In the genomic region with DNA sequence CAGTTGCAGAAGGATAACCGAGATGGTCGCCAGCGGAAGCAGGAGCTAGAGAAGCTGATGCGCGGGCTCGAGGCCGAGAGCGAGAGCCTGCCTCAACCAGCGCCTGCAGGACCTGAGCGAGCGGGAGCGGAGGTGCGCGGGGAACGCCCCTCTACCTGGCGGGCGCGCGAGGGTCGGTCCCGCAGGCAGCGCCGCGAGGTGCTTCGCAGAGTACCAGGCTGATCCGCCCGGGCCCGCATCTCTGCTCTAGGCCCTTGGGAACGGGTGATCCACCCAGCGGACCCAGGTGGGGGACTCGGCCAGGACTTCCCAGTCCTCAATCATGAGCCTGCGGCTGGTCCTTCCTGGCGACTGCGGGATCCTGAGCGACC, we compare ENCODE assay signal across 8 cellular contexts.
DNase-seq lines count a peak whose midpoint lies in the region; ATAC-seq and TF ChIP-seq lines count a peak whose summit lies in the region.
"Not testable (repeated sequence)": the region's sequence is repeated elsewhere in the genome, so short reads cannot be mapped to it uniquely, and the experiment has no call there.

No MANE protein-coding gene starts in this region.

- H3K9me3 ChIP-seq in HAP-1; right atrium auricular region; neuronal stem cell (replicated peaks in 1 of 2; ENCODE audit: control insufficient read depth in 2 of 2, insufficient read depth in 1 of 2, low read depth in 1 of 2, low read length in 2 of 2): not testable (repeated sequence)

- not testable (repeated sequence) for H2BK15ac ChIP-seq in neuronal stem cell (ENCODE audit: low read length)

- TF ChIP-seq CTCF in WI38 (IDR thresholded peaks at IDR 0.05; ENCODE audit: low read depth, low read length); brain microvascular endothelial cell (IDR thresholded peaks at IDR 0.05; ENCODE audit: low read depth, low read length, missing control alignments); right atrium auricular region (IDR thresholded peaks at IDR 0.05); type B pancreatic cell (conservative IDR thresholded peaks at IDR 0.05): not testable (repeated sequence)

- not testable (repeated sequence) for H3K9ac ChIP-seq in neuronal stem cell (ENCODE audit: low read depth, low read length, poor library complexity)

- not testable (repeated sequence) for H4K8ac ChIP-seq in neuronal stem cell (ENCODE audit: low read depth, low read length)

- peak in 1 of 2 experiments; percentile 21 for DNase-seq in HAP-1 (ENCODE audit: low spot score in 2 of 2)
- not testable (repeated sequence) for DNase-seq in brain microvascular endothelial cell; right atrium auricular region (ENCODE audit: low spot score); neuronal stem cell (ENCODE audit: low spot score); type B pancreatic cell (ENCODE audit: extremely low spot score, unreplicated experiment)

- not testable (repeated sequence) for H3K14ac ChIP-seq in neuronal stem cell (ENCODE audit: low read length)

- in situ Hi-C loops in HAP-1 (cut with MboI; ENCODE audit: low sequenced_read_pairs); brain microvascular endothelial cell (cut with HindIII; ENCODE audit: low pct_ligation_motif_present, low sequenced_read_pairs): not testable (repeated sequence)

- not testable (repeated sequence) for H2BK120ac ChIP-seq in neuronal stem cell (ENCODE audit: low read depth, low read length)

- not testable (repeated sequence) for H2BK5ac ChIP-seq in neuronal stem cell (ENCODE audit: low read length)

- H3K9me3 Mint-ChIP-seq in type B pancreatic cell = not testable (repeated sequence)

- H4K91ac ChIP-seq in neuronal stem cell (ENCODE audit: low read depth, low read length, poor library complexity) = not testable (repeated sequence)

- not testable (repeated sequence) for H3K27ac ChIP-seq in brain microvascular endothelial cell
- H3K27ac ChIP-seq in right atrium auricular region = peak overlapping the region in 1 of 2 donors; percentile 56
- H3K27ac ChIP-seq in neuronal stem cell (replicated peaks; ENCODE audit: low read length) = peak overlapping the region; percentile 56

- peaks cover 18% of the 10 kb centered on the region for H3K27me3 Mint-ChIP-seq in type B pancreatic cell

- H3K4me1 Mint-ChIP-seq in type B pancreatic cell (ENCODE audit: unreplicated experiment) = not testable (repeated sequence)

- H3K4me1 ChIP-seq in HAP-1; right atrium auricular region; neuronal stem cell (ENCODE audit: control insufficient read depth in 2 of 2, insufficient read depth in 1 of 2, low read depth in 1 of 2, low read length in 2 of 2): not testable (repeated sequence)

- H3K4me2 ChIP-seq in neuronal stem cell (ENCODE audit: insufficient read depth, low read length, poor library complexity, severe bottlenecking) = peak overlapping the region; percentile 78

- H3K79me1 ChIP-seq in neuronal stem cell (ENCODE audit: low read depth, low read length) = not testable (repeated sequence)

- WGBS in neuronal stem cell (ENCODE audit: extremely low coverage in 2 of 2, insufficient read length in 2 of 2, insufficient replicate concordance in 1 of 2), 2 donors = no CpG with 5 or more reads among the region's 35 CpGs

- H3K27me3 ChIP-seq in HAP-1 (ENCODE audit: low read depth); brain microvascular endothelial cell (replicated peaks); right atrium auricular region; neuronal stem cell (ENCODE audit: control insufficient read depth in 3 of 3, insufficient read depth in 3 of 3, low read depth in 1 of 3, low read length in 3 of 3): not testable (repeated sequence)

- H3K4me3 ChIP-seq in HAP-1 (peak overlapping the region; percentile 51), WI38 (ENCODE audit: low read depth, low read length) (peak overlapping the region; percentile 58), brain microvascular endothelial cell (ENCODE audit: low read depth, low read length) (peak overlapping the region; percentile 60), right atrium auricular region (peak overlapping the region; percentile 62 to 68), neuronal stem cell (ENCODE audit: low read length in 2 of 2) (peak overlapping the region; percentile 54 to 77)

- H3K4ac ChIP-seq in neuronal stem cell (ENCODE audit: low read length) = not testable (repeated sequence)

- H3K23ac ChIP-seq in neuronal stem cell (ENCODE audit: low read depth, low read length, poor library complexity) = not testable (repeated sequence)

- H2BK12ac ChIP-seq in neuronal stem cell (ENCODE audit: low read length) = not testable (repeated sequence)

- H2AK5ac ChIP-seq in neuronal stem cell (ENCODE audit: low read depth, low read length) = not testable (repeated sequence)

- ATAC-seq in GM18517 (IDR thresholded peaks at IDR 0.05; ENCODE audit: unreplicated experiment) (peak; percentile 26), HG03442 (IDR thresholded peaks at IDR 0.05; ENCODE audit: unreplicated experiment) (peak; percentile 4)

- peak overlapping the region; percentile 100 for H3K27ac Mint-ChIP-seq in type B pancreatic cell

- not testable (repeated sequence) for H3K36me3 ChIP-seq in HAP-1 (replicated peaks); brain microvascular endothelial cell (replicated peaks); right atrium auricular region; neuronal stem cell (replicated peaks in 1 of 2; ENCODE audit: control insufficient read depth in 2 of 2, insufficient read depth in 2 of 2, low read length in 2 of 2)

- H3K4me3 Mint-ChIP-seq in type B pancreatic cell = peak overlapping the region; percentile 98

- H2AFZ ChIP-seq in neuronal stem cell (ENCODE audit: low read length) = peak overlapping the region; percentile 84

- not testable (repeated sequence) for H3K36me3 Mint-ChIP-seq in type B pancreatic cell

- not testable (repeated sequence) for H3K18ac ChIP-seq in neuronal stem cell (ENCODE audit: low read length)
